In genomic region chr12:93199831-93200236, GRCh38 we compare ENCODE assay signal across 23 cellular contexts.
DNase-seq lines count a peak whose midpoint lies in the region; ATAC-seq, FAIRE-seq and TF ChIP-seq lines count a peak whose summit lies in the region.
"Had no signal": no experiment of that assay in that cellular context is flagged by ENCODE, and none has a peak within 500 bp of the region (broad histone marks: within the 10 kb centered on the region; RNA-seq: fewer than 3 reads in every experiment).

No MANE protein-coding gene starts in this region.

- H3K27ac ChIP-seq in HepG2 (ENCODE audit: extremely low read length, insufficient read depth, low read length) (no peak overlapping the region), right lobe of liver (no peak overlapping the region)
- H3K27ac ChIP-seq: upper lobe of right lung had no signal

- peaks cover 0 to 1% of the 10 kb centered on the region in 2 experiments; a peak in 3 of 5 replicates for H3K27me3 ChIP-seq in HepG2 (ENCODE audit: control insufficient read depth in 1 of 2, insufficient read depth in 2 of 2, low read length in 2 of 2)
- H3K27me3 ChIP-seq in right lobe of liver: no peaks in the 10 kb centered on the region
- H3K27me3 ChIP-seq in adipocyte (replicated peaks; ENCODE audit: control insufficient read depth, insufficient read depth, low read length): no peaks in the 10 kb centered on the region
- H3K27me3 ChIP-seq: upper lobe of right lung had no signal

- 0% methylated on average over 2 of the region's 2 CpGs for whole genome bisulfite sequencing in HepG2 (ENCODE audit: low lambda C conversion rate)
- 20% methylated on average over 1 of the region's 2 CpGs for WGBS in right lobe of liver (ENCODE audit: insufficient coverage, low coverage, low lambda C conversion rate, missing lambda C conversion rate)

- no peak for DNase-seq in HepG2 (ENCODE audit: low spot score)
- DNase-seq in right lobe of liver: no peak
- peak; percentile 68 for DNase-seq in adipocyte (ENCODE audit: low read depth)
- peak; percentile 22 for DNase-seq in fibroblast of villous mesenchyme (ENCODE audit: low read depth)
- no peak for DNase-seq in activated T-cell treated with anti-CD3 and anti-CD28 coated beads for 4 hours
- DNase-seq in cerebellar cortex (ENCODE audit: low spot score): no peak
- DNase-seq in NCI-H2029 treated with DMSO at 0.1 percent for 48 hours (lab: John Stamatoyannopoulos, UW): no peak
- DNase-seq: activated CD4-positive, alpha-beta T cell treated with anti-CD3 and anti-CD28 coated beads for 36 hours; activated naive CD4-positive, alpha-beta T cell treated with anti-CD3 and anti-CD28 coated beads, Interleukin-2, amount 10 ng/mL, durations not matched to agents 7 days and 5 days; activated T-cell treated with anti-CD3 and anti-CD28 coated beads, Interleukin-2, amount 50 U/mL, for 72 hours; anterior cingulate cortex; COR-L47; effector CD8-positive, alpha-beta T cell; glutamatergic neuron; left cardiac atrium; naive thymus-derived CD4-positive, alpha-beta T cell; NCI-H748 treated with DMSO at 0.1 percent for 48 hours; stimulated activated CD8-positive, alpha-beta memory T cell treated with anti-CD3 and anti-CD28 coated beads, Interleukin-4, amount 100 ng/mL, for 48 hours; T-cell; upper lobe of right lung had no signal

- in situ Hi-C loops in HepG2 (cut with HindIII; ENCODE audit: extremely low pct_ligation_motif_present, low pct_unique_long_range_greater_than_20kb): no loop called here

- no peaks in the 10 kb centered on the region for H3K79me2 ChIP-seq in HepG2 (ENCODE audit: insufficient read depth, low read length)

- H3K4me2 ChIP-seq in HepG2 (ENCODE audit: low read depth, low read length): no peak overlapping the region

- no peak for TF ChIP-seq RAD21 in HepG2 (CRISPR knock-in tag; IDR thresholded peaks at IDR 0.05)

- no peak overlapping the region for H2AFZ ChIP-seq in HepG2 (ENCODE audit: low read length)

- TF ChIP-seq EP300 in HepG2 (IDR thresholded peaks at IDR 0.05; ENCODE audit: low read depth in 2 of 2, low read length in 2 of 2) (no peak), HepG2 (CRISPR knock-in tag; IDR thresholded peaks at IDR 0.05; ENCODE audit: borderline replicate concordance) (no peak)

- no TSS peak for BruUV-seq in HepG2 (replicated peaks; lab: Mats Ljungman, UMichigan)

- no peaks in the 10 kb centered on the region for H4K20me1 ChIP-seq in HepG2 (ENCODE audit: insufficient read depth, low read length)

- POLR2A ChIA-PET in HepG2 (lab: Yijun Ruan, JAX): no interaction called here

- H3K9ac ChIP-seq in HepG2 (ENCODE audit: insufficient read depth, low read depth, low read length) (no peak overlapping the region), adipocyte (ENCODE audit: low read length) (no peak overlapping the region)

- TF ChIP-seq CTCF in HepG2 (CRISPR knock-in tag; IDR thresholded peaks at IDR 0.05) (no peak), right lobe of liver (IDR thresholded peaks at IDR 0.05) (no peak), fibroblast of villous mesenchyme (IDR thresholded peaks at IDR 0.05; ENCODE audit: insufficient read depth, low read depth, low read length) (no peak)

- TF ChIP-seq POLR2A in HepG2 (IDR thresholded peaks at IDR 0.05; ENCODE audit: insufficient read depth in 1 of 2, low read depth in 2 of 2, low read length in 2 of 2) (no peak), right lobe of liver (IDR thresholded peaks at IDR 0.05) (no peak)

- H3K36me3 ChIP-seq in HepG2 (replicated peaks in 1 of 2; ENCODE audit: control insufficient read depth in 1 of 2, insufficient read depth in 2 of 2, low read length in 2 of 2) (no peaks in the 10 kb centered on the region), right lobe of liver (no peaks in the 10 kb centered on the region), adipocyte (ENCODE audit: control insufficient read depth, insufficient read depth, low read length, severe bottlenecking) (no peaks in the 10 kb centered on the region)
- H3K36me3 ChIP-seq: upper lobe of right lung had no signal

- H3K4me1 ChIP-seq in HepG2 (ENCODE audit: insufficient read depth, low read length) (peaks cover 27% of the 10 kb centered on the region), right lobe of liver (no peaks in the 10 kb centered on the region), adipocyte (ENCODE audit: control insufficient read depth, insufficient read depth, low read length) (peaks cover 34% of the 10 kb centered on the region)
- H3K4me1 ChIP-seq: upper lobe of right lung had no signal

- H3K9me3 ChIP-seq in HepG2 (ENCODE audit: low read length): no peaks in the 10 kb centered on the region
- H3K9me3 ChIP-seq in right lobe of liver: no peaks in the 10 kb centered on the region
- H3K9me3 ChIP-seq in adipocyte (ENCODE audit: control insufficient read depth, low read length): no peaks in the 10 kb centered on the region
- H3K9me3 ChIP-seq: upper lobe of right lung had no signal

- intact Hi-C loops in HepG2 (cut with micrococcal nuclease; ENCODE audit: unreplicated experiment): no loop called here
- intact Hi-C loops in right lobe of liver (cut with DNase I): no loop called here

- CTCF ChIA-PET in HepG2 (lab: Yijun Ruan, JAX; ENCODE audit: low intra/inter-chr PET ratio, low total read pairs): no interaction called here

- H3K4me3 ChIP-seq in HepG2 (replicated peaks in 1 of 3; ENCODE audit: insufficient read depth in 1 of 3, low read depth in 2 of 3, low read length in 3 of 3) (no peak overlapping the region), right lobe of liver (no peak overlapping the region), adipocyte (ENCODE audit: low read length) (no peak overlapping the region), fibroblast of villous mesenchyme (ENCODE audit: low read depth, low read length) (no peak overlapping the region)
- H3K4me3 ChIP-seq: upper lobe of right lung had no signal

- ATAC-seq in HepG2 (no peak), right lobe of liver (no peak), HG02588 (IDR thresholded peaks at IDR 0.05; ENCODE audit: unreplicated experiment) (no peak)
- ATAC-seq: activated CD4-positive, alpha-beta T cell treated with anti-CD3 and anti-CD28 coated beads for 36 hours; activated T-cell treated with anti-CD3 and anti-CD28 coated beads, Interleukin-2, amount 50 U/mL, for 72 hours; esophagus mucosa; left cardiac atrium; naive thymus-derived CD4-positive, alpha-beta T cell; T-cell; upper lobe of right lung had no signal

- FAIRE-seq in HepG2 (lab: Jason Lieb, UNC): no peak
- FAIRE-seq: H54 had no signal

TF ChIP-seq in HepG2, 621 proteins besides CTCF, POLR2A, EP300 and RAD21:
- no peak for TF ChIP-seq ZSCAN30 (CRISPR knock-in tag; IDR thresholded peaks at IDR 0.05)
- TF ChIP-seq SIX4 (CRISPR knock-in tag; IDR thresholded peaks at IDR 0.05): peak; percentile 79
- TF ChIP-seq SIX1 (CRISPR knock-in tag; IDR thresholded peaks at IDR 0.05; ENCODE audit: borderline replicate concordance): peak; percentile 78; the same call in 1 of the 2 replicates
- no peak for TF ChIP-seq ZNF615 (CRISPR knock-in tag; IDR thresholded peaks at IDR 0.05; ENCODE audit: borderline replicate concordance)
- TF ChIP-seq ZFP37 (CRISPR knock-in tag; IDR thresholded peaks at IDR 0.05; ENCODE audit: borderline replicate concordance): no peak

Comparison
In these comparisons a context has a peak if more than half of its experiments do, and no peak if none do; other contexts are left out.
1. DNase-seq: peak in adipocyte (single experiment) and fibroblast of villous mesenchyme (single experiment); none in HepG2 (single experiment), right lobe of liver (0 of 3), activated T-cell treated with anti-CD3 and anti-CD28 coated beads for 4 hours (single experiment), cerebellar cortex (single experiment) and NCI-H2029 treated with DMSO at 0.1 percent for 48 hours (single experiment).